In genomic region chr14:43408472-43408871, GRCh38 we compare ENCODE assay signal across 26 cellular contexts.
"Had no signal": no experiment of that assay in that cellular context is flagged by ENCODE, and none has a peak within 500 bp of the region (broad histone marks: within the 10 kb centered on the region; RNA-seq: fewer than 3 reads in every experiment).

No MANE protein-coding gene starts in this region.

- DNase-seq: natural killer cell; occipital lobe; ovary; posterior cingulate gyrus; psoas muscle; right cardiac atrium; right lobe of liver; sigmoid colon; small intestine; stimulated activated CD4-positive, alpha-beta T cell treated with anti-CD3 and anti-CD28 coated beads, Interleukin-15, amount 100 ng/mL, for 24 hours; stimulated activated CD4-positive, alpha-beta T cell treated with anti-CD3 and anti-CD28 coated beads, Interleukin-2, amount 100 ng/mL, for 24 hours; stimulated activated CD4-positive, alpha-beta T cell treated with anti-CD3 and anti-CD28 coated beads, Interleukin-2, amount 100 ng/mL, for 48 hours; stimulated activated CD4-positive, alpha-beta T cell treated with anti-CD3 and anti-CD28 coated beads, Interleukin-4, amount 100 ng/mL, for 4 hours; stimulated activated CD8-positive, alpha-beta memory T cell treated with anti-CD3 and anti-CD28 coated beads, Interleukin-4, amount 100 ng/mL, for 48 hours; stimulated activated naive CD4-positive, alpha-beta T cell; stimulated activated naive CD8-positive, alpha-beta T cell treated with anti-CD3 and anti-CD28 coated beads, Interleukin-15, amount 100 ng/mL, for 72 hours; stimulated activated naive CD8-positive, alpha-beta T cell treated with anti-CD3 and anti-CD28 coated beads, Interleukin-15, Interleukin-2, amounts not matched to agents 100 U/mL and 50 U/mL, for 24 hours; substantia nigra; testis; tibial artery; transverse colon; upper lobe of right lung; uterus had no signal

- H3K9ac ChIP-seq: neural progenitor cell, parathyroid adenoma had no signal

- H3K4me2 ChIP-seq: neural progenitor cell had no signal

- H3K4me3 ChIP-seq: neural progenitor cell, ovary, psoas muscle, right lobe of liver, sigmoid colon, suprapubic skin, testis, tibial artery, transverse colon, upper lobe of right lung, uterus had no signal

- H3K27ac ChIP-seq: neural progenitor cell, ovary, parathyroid adenoma, psoas muscle, right lobe of liver, sigmoid colon, suprapubic skin, testis, tibial artery, transverse colon, upper lobe of right lung, uterus had no signal

- H3K27me3 ChIP-seq: neural progenitor cell, ovary, right lobe of liver, sigmoid colon, suprapubic skin, testis, tibial artery, transverse colon, upper lobe of right lung, uterus had no signal

- H3K9me3 ChIP-seq: ovary, psoas muscle, right lobe of liver, sigmoid colon, testis, tibial artery, transverse colon, upper lobe of right lung, uterus had no signal

- H3K4me1 ChIP-seq: neural progenitor cell, parathyroid adenoma, right lobe of liver, sigmoid colon, suprapubic skin, testis, tibial artery, transverse colon, upper lobe of right lung, uterus had no signal

- H3K36me3 ChIP-seq: neural progenitor cell, ovary, right lobe of liver, sigmoid colon, suprapubic skin, tibial artery, upper lobe of right lung, uterus had no signal

- H3K79me2 ChIP-seq: parathyroid adenoma had no signal

- H2AFZ ChIP-seq: neural progenitor cell, parathyroid adenoma had no signal
